In genomic region chr2:181123798-181124217, GRCh38 we compare ENCODE assay signal across 8 cellular contexts.
A peak's percentile ranks its signal among the peaks of the same experiment; 100 is the strongest.
DNase-seq lines count a peak whose midpoint lies in the region; ATAC-seq and TF ChIP-seq lines count a peak whose summit lies in the region.

No MANE protein-coding gene starts in this region.

- H3K36me3 Mint-ChIP-seq in natural killer cell, result peaks cover 7% of the 10 kb centered on the region

- no peaks in the 10 kb centered on the region for H3K4me1 ChIP-seq in BE2C

- DNase-seq in GM10266 (ENCODE audit: extremely low spot score) (peak; percentile 56), HT1080 (ENCODE audit: low read depth) (peak; percentile 58), natural killer cell (peak; percentile 39), NCI-H226 (no peak), germinal center (ENCODE audit: low spot score) (no peak), BE2C (no peak)
- DNase-seq in activated CD8-positive, alpha-beta memory T cell treated with anti-CD3 and anti-CD28 coated beads, Interleukin-2, amount 50 U/mL, for 4 hours, result peak; percentile 37

- ATAC-seq in GM21447 (IDR thresholded peaks at IDR 0.05; ENCODE audit: unreplicated experiment) (peak; percentile 95), natural killer cell (peak; percentile 89 to 98 (median 97))

- peaks cover 3 to 5% of the 10 kb centered on the region in 2 donors for H3K9me3 Mint-ChIP-seq in natural killer cell

- H3K4me3 Mint-ChIP-seq in natural killer cell, result peak overlapping the region; percentile 66

- H3K27me3 ChIP-seq in BE2C, result no peaks in the 10 kb centered on the region

- H3K27ac Mint-ChIP-seq in natural killer cell, result peak overlapping the region; percentile 96 to 99

- H3K27me3 Mint-ChIP-seq in natural killer cell (ENCODE audit: low read depth in 2 of 2), result no peaks in the 10 kb centered on the region

- peaks cover 61% of the 10 kb centered on the region in 2 donors for H3K4me1 Mint-ChIP-seq in natural killer cell

- TF ChIP-seq CTCF in GM10266 (IDR thresholded peaks at IDR 0.05; ENCODE audit: control insufficient read depth, insufficient read depth, low read depth, missing control alignments) (no peak), natural killer cell (IDR thresholded peaks at IDR 0.05) (no peak), BE2C (IDR thresholded peaks at IDR 0.05; ENCODE audit: low read depth, low read length) (no peak)

- intact Hi-C loops in natural killer cell (cut with micrococcal nuclease), result loop anchor here (1.0 to 5.0 kb wide), 6 partner anchors 17 to 332 kb away; no protein-coding TSS in a partner anchor

- H3K4me3 ChIP-seq in BE2C (ENCODE audit: low read depth, low read length), result no peak overlapping the region

- H3K36me3 ChIP-seq in BE2C, result no peaks in the 10 kb centered on the region

- no peaks in the 10 kb centered on the region for H3K9me3 ChIP-seq in BE2C

Comparison
In these comparisons a context has a peak if more than half of its experiments do, and no peak if none do; other contexts are left out.
1. DNase-seq: peak in GM10266 (single experiment), HT1080 (single experiment), activated CD8-positive, alpha-beta memory T cell treated with anti-CD3 and anti-CD28 coated beads, Interleukin-2, amount 50 U/mL, for 4 hours (single experiment) and natural killer cell (single experiment); none in NCI-H226 (single experiment), germinal center (single experiment) and BE2C (single experiment).